Comparison of ENCODE assay signal across 8 cellular contexts in the genomic region with DNA sequence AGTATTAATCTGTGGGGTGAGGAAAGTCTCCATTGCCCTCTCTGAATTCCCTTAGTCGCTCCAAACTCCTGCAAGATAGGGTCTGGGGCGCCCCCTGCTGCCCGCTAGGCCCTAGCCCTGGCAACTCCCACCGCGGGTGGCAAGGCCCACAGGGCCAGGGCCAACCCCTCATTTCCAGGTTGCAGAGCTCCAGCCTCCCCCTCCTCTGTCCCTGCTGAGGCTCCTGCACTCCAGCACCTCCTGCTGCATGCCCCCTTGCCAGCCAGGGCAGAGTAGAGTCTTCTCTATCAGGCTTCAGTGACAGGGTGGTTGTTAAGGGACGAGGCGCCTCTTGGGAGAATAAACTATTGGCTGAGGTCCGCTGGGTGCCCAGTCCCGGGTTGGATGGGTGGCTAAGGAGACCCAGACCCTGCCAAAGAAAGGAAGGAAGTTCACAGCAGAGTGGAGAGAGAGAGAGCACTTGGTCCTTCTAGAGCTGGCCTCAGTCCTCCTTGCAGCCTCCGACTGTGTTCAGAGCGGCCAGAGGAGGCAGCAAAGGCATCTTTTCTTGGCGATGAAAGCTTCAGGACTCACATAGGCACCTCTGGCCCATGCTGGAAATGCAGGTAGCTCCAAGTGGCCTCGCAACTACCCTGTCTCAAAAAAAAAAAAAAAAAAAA. TPM values are rescaled to one million over a fixed set of nuclear protein-coding genes. Genes with fewer than 3 reads are reported as not detected.
A peak's percentile ranks its signal among the peaks of the same experiment; 100 is the strongest.
DNase-seq lines count a peak whose midpoint lies in the region; ATAC-seq and TF ChIP-seq lines count a peak whose summit lies in the region.

No MANE protein-coding gene starts in this region.

- H3K27me3 Mint-ChIP-seq in activated naive CD4-positive, alpha-beta T cell treated with anti-CD3 and anti-CD28 coated beads, Interleukin-2, amount 50 U/mL, for 24 hours, result no peaks in the 10 kb centered on the region
- no peaks in the 10 kb centered on the region for H3K27me3 Mint-ChIP-seq in progenitor cell of endocrine pancreas

- H3K27ac ChIP-seq in heart left ventricle, result no peak overlapping the region
- no peak overlapping the region for H3K27ac ChIP-seq in upper lobe of right lung

- intact Hi-C loops in heart left ventricle (cut with DNase I) (loop anchor here (1.0 to 10.0 kb wide), 8 partner anchors 175 to 405 kb away; partner anchors contain the start of gene CDKN2AIPNL (in 1 of the 10)), upper lobe of right lung (cut with DNase I) (loop anchor here (10.0 kb wide), 1 partner anchor 402 kb away; no protein-coding TSS in a partner anchor)

- no peaks in the 10 kb centered on the region for H3K9me3 ChIP-seq in heart left ventricle
- no peaks in the 10 kb centered on the region for H3K9me3 ChIP-seq in upper lobe of right lung

- H3K4me3 ChIP-seq in heart left ventricle, result peak overlapping the region in 5 of 12 donors; percentile 10 to 37 (median 17)
- H3K4me3 ChIP-seq in upper lobe of right lung, result no peak overlapping the region

- DNase-seq in Daoy (ENCODE audit: low read depth), result peak; percentile 76
- peak; percentile 76 for DNase-seq in SKM-1 treated with dmso at 0.1 percent for 144 hours (lab: John Stamatoyannopoulos, UW; ENCODE audit: unreplicated experiment)
- peak; percentile 74 to 93 (median 81) for DNase-seq in heart left ventricle
- DNase-seq in progenitor cell of endocrine pancreas (ENCODE audit: low spot score, unreplicated experiment), result peak; percentile 55
- peak; percentile 92 for DNase-seq in upper lobe of right lung

- H3K4me1 ChIP-seq in heart left ventricle (peaks cover 0 to 26% (median 11%) of the 10 kb centered on the region in 12 donors), upper lobe of right lung (peaks cover 8% of the 10 kb centered on the region)

- H3K36me3 ChIP-seq in heart left ventricle (no peaks in the 10 kb centered on the region), upper lobe of right lung (no peaks in the 10 kb centered on the region)

- ATAC-seq in GM21723 (IDR thresholded peaks at IDR 0.05; ENCODE audit: unreplicated experiment) (peak; percentile 78), heart left ventricle (peak; percentile 77 to 90 (median 86)), upper lobe of right lung (peak; percentile 95)

- no peaks in the 10 kb centered on the region for H3K27me3 ChIP-seq in heart left ventricle
- H3K27me3 ChIP-seq in upper lobe of right lung, result no peaks in the 10 kb centered on the region

- TF ChIP-seq POLR2A in heart left ventricle (IDR thresholded peaks at IDR 0.05), result no peak

- H3K4me1 Mint-ChIP-seq in activated naive CD4-positive, alpha-beta T cell treated with anti-CD3 and anti-CD28 coated beads, Interleukin-2, amount 50 U/mL, for 24 hours, result peaks cover 11% of the 10 kb centered on the region
- H3K4me1 Mint-ChIP-seq in progenitor cell of endocrine pancreas (ENCODE audit: low read depth), result peaks cover 4% of the 10 kb centered on the region

- H3K27ac Mint-ChIP-seq in activated naive CD4-positive, alpha-beta T cell treated with anti-CD3 and anti-CD28 coated beads, Interleukin-2, amount 50 U/mL, for 24 hours, result peak overlapping the region; percentile 81
- no peak overlapping the region for H3K27ac Mint-ChIP-seq in progenitor cell of endocrine pancreas

- 17 to 23% (median 19%) methylated on average over 12 to 13 of the region's 13 CpGs for WGBS in heart left ventricle, 4 donors

- H3K9me3 Mint-ChIP-seq in activated naive CD4-positive, alpha-beta T cell treated with anti-CD3 and anti-CD28 coated beads, Interleukin-2, amount 50 U/mL, for 24 hours, result no peaks in the 10 kb centered on the region
- H3K9me3 Mint-ChIP-seq in progenitor cell of endocrine pancreas (ENCODE audit: low read depth), result no peaks in the 10 kb centered on the region

- TF ChIP-seq CTCF in LNCAP (IDR thresholded peaks at IDR 0.05) (peak; percentile 95), heart left ventricle (IDR thresholded peaks at IDR 0.05) (peak; percentile 72 to 89 (median 82)), progenitor cell of endocrine pancreas (IDR thresholded peaks at IDR 0.05; ENCODE audit: unreplicated experiment) (peak; percentile 60), upper lobe of right lung (IDR thresholded peaks at IDR 0.05) (peak; percentile 83)

- no peak overlapping the region for H3K4me3 Mint-ChIP-seq in activated naive CD4-positive, alpha-beta T cell treated with anti-CD3 and anti-CD28 coated beads, Interleukin-2, amount 50 U/mL, for 24 hours
- no peak overlapping the region for H3K4me3 Mint-ChIP-seq in progenitor cell of endocrine pancreas (ENCODE audit: low read depth)

- H3K36me3 Mint-ChIP-seq in activated naive CD4-positive, alpha-beta T cell treated with anti-CD3 and anti-CD28 coated beads, Interleukin-2, amount 50 U/mL, for 24 hours, result no peaks in the 10 kb centered on the region
- no peaks in the 10 kb centered on the region for H3K36me3 Mint-ChIP-seq in progenitor cell of endocrine pancreas (ENCODE audit: insufficient read depth)

RNA-seq across cellular contexts. Expression of gene SAR1B, which starts 45.6 kb away (rescaled TPM):
- 72.1 and 79.2 TPM in 2 replicates for total RNA-seq in Daoy (2014; rRNA removed; shearing (Covaris generic))
- total RNA-seq in heart left ventricle (100 to 1,000 TPM in 2 of 9 donors, 10 to 100 TPM in 7; 36.9 to 113 (median 88.0) TPM), progenitor cell of endocrine pancreas (51.9 and 54.8 TPM in 2 replicates), upper lobe of right lung (75.9 TPM)
- 10 to 100 TPM; 33.9 to 62.4 TPM for polyA plus RNA-seq in heart left ventricle
